Comparison of ENCODE assay signal across 12 cellular contexts in the genomic region with DNA sequence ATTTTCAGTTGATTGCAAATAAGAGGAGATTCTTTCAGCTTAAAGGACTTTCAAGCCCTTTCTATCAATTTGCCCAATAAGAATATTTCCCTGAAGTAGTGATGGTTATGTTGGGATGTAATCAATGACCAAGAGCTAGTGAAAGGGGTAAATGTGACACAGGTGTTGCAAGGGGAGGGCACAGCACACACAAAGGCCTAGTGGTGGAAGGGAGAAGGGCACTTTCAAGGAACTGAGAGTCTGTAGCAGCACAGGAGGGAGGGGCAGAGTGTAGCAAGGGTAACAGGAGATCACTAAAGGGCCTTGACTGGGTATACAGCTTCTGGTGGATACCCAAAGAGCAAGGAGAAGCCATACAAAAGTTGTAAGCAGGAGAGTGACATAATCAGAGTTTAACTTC.
A peak's percentile ranks its signal among the peaks of the same experiment; 100 is the strongest.
DNase-seq lines count a peak whose midpoint lies in the region; ATAC-seq and TF ChIP-seq lines count a peak whose summit lies in the region.
"Had no signal": no experiment of that assay in that cellular context is flagged by ENCODE, and none has a peak within 500 bp of the region (broad histone marks: within the 10 kb centered on the region; RNA-seq: fewer than 3 reads in every experiment).

No MANE protein-coding gene starts in this region.

- no peaks in the 10 kb centered on the region for H3K9me3 ChIP-seq in endodermal cell (ENCODE audit: control insufficient read depth, low read length)
- no peaks in the 10 kb centered on the region for H3K9me3 ChIP-seq in mammary epithelial cell (replicated peaks; ENCODE audit: insufficient read depth, low read length)

- TF ChIP-seq CTCF in endodermal cell (conservative IDR thresholded peaks at IDR 0.05) = peak; percentile 65
- no peak for TF ChIP-seq CTCF in mammary epithelial cell (conservative IDR thresholded peaks at IDR 0.05 in 1 of 2, IDR thresholded peaks at IDR 0.05 in 1 of 2; ENCODE audit: extremely low read depth in 1 of 2, insufficient read depth in 1 of 2, low read depth in 1 of 2, low read length in 2 of 2)

- H3K36me3 ChIP-seq in endodermal cell (ENCODE audit: control insufficient read depth, insufficient read depth, low read length) (no peaks in the 10 kb centered on the region), mammary epithelial cell (ENCODE audit: insufficient read depth, low read length) (no peaks in the 10 kb centered on the region)

- DNase-seq in endodermal cell (peak; percentile 59), G401 (ENCODE audit: low spot score) (no peak), NCI-H526 treated with DMSO at 0.1 percent for 48 hours (lab: John Stamatoyannopoulos, UW) (no peak), mammary epithelial cell (no peak), RPMI8226 (no peak)
- DNase-seq: naive B cell, NCI-H774, T-helper 1 cell had no signal

- in situ Hi-C loops in G401 (cut with HindIII; ENCODE audit: low sequenced_read_pairs) (no loop called here), mammary epithelial cell (cut with MboI; ENCODE audit: low sequenced_read_pairs in 2 of 2) (no loop called here)

- no peak overlapping the region for H3K4me3 Mint-ChIP-seq in endodermal cell
- H3K4me3 Mint-ChIP-seq: naive B cell had no signal

- dilution Hi-C loops in mammary epithelial cell (cut with HindIII; ENCODE audit: low sequenced_read_pairs) = no loop called here

- intact Hi-C loops in mammary epithelial cell (cut with micrococcal nuclease) = no loop called here

- H3K27ac ChIP-seq in endodermal cell (ENCODE audit: low read depth, low read length) = no peak overlapping the region
- no peak overlapping the region for H3K27ac ChIP-seq in mammary epithelial cell (ENCODE audit: insufficient read depth, low read depth, low read length)
- H3K27ac ChIP-seq: epithelial cell of prostate had no signal

- BruUV-seq in mammary epithelial cell (replicated peaks; lab: Mats Ljungman, UMichigan) = no TSS peak

- ATAC-seq in GM18867 (IDR thresholded peaks at IDR 0.05; ENCODE audit: unreplicated experiment) (peak; percentile 95), GM21576 (IDR thresholded peaks at IDR 0.05; ENCODE audit: unreplicated experiment) (peak; percentile 78), HG03159 (IDR thresholded peaks at IDR 0.05; ENCODE audit: unreplicated experiment) (peak; percentile 86)

- H3K4me1 Mint-ChIP-seq in endodermal cell = no peaks in the 10 kb centered on the region
- H3K4me1 Mint-ChIP-seq: naive B cell had no signal

- no peaks in the 10 kb centered on the region for H3K36me3 Mint-ChIP-seq in endodermal cell (ENCODE audit: low read depth)
- H3K36me3 Mint-ChIP-seq: naive B cell had no signal

- no peak overlapping the region for H2AFZ ChIP-seq in mammary epithelial cell (ENCODE audit: low read depth, low read length)

- H3K9me3 Mint-ChIP-seq in endodermal cell = no peaks in the 10 kb centered on the region

- H3K27ac Mint-ChIP-seq in endodermal cell = no peak overlapping the region
- H3K27ac Mint-ChIP-seq: naive B cell had no signal

- H3K4me2 ChIP-seq in mammary epithelial cell (ENCODE audit: insufficient read depth, low read depth, low read length) = no peak overlapping the region

- no peaks in the 10 kb centered on the region for H4K20me1 ChIP-seq in mammary epithelial cell (ENCODE audit: insufficient read depth, low read length)

- H3K4me3 ChIP-seq in endodermal cell (ENCODE audit: low read length) (no peak overlapping the region), mammary epithelial cell (replicated peaks in 1 of 3; ENCODE audit: insufficient read depth in 1 of 3, low read depth in 2 of 3, low read length in 3 of 3) (no peak overlapping the region)

- CTCF ChIA-PET in mammary epithelial cell (lab: Charles Lee; ENCODE audit: low non-redundant PET) = no interaction called here

- no peaks in the 10 kb centered on the region for H3K4me1 ChIP-seq in endodermal cell (ENCODE audit: control insufficient read depth, insufficient read depth, low read length)
- peaks cover 5% of the 10 kb centered on the region for H3K4me1 ChIP-seq in mammary epithelial cell (ENCODE audit: insufficient read depth, low read length)

- H3K27me3 Mint-ChIP-seq in endodermal cell (ENCODE audit: insufficient read depth) = no peaks in the 10 kb centered on the region
- H3K27me3 Mint-ChIP-seq: naive B cell had no signal

- H3K9ac ChIP-seq in endodermal cell (ENCODE audit: extremely low read depth, low read length, poor library complexity, severe bottlenecking) = no peak overlapping the region
- H3K9ac ChIP-seq in mammary epithelial cell (ENCODE audit: insufficient read depth, low read length) = no peak overlapping the region

- H3K27me3 ChIP-seq in endodermal cell (ENCODE audit: control insufficient read depth, insufficient read depth, low read length, poor library complexity, severe bottlenecking) (no peaks in the 10 kb centered on the region), mammary epithelial cell (ENCODE audit: insufficient read depth, low read length) (no peaks in the 10 kb centered on the region)

- H3K79me2 ChIP-seq in mammary epithelial cell (ENCODE audit: insufficient read depth, low read length) = no peaks in the 10 kb centered on the region
